In genomic region chrX:9420513-9420912, GRCh38 we compare ENCODE assay signal across 19 cellular contexts. TPM values are rescaled to one million over a fixed set of nuclear protein-coding genes. Genes with fewer than 3 reads are reported as not detected.
DNase-seq lines count a peak whose midpoint lies in the region; ATAC-seq and TF ChIP-seq lines count a peak whose summit lies in the region.
"Had no signal": no experiment of that assay in that cellular context is flagged by ENCODE, and none has a peak within 500 bp of the region (broad histone marks: within the 10 kb centered on the region; RNA-seq: fewer than 3 reads in every experiment).

No MANE protein-coding gene starts in this region.

- TF ChIP-seq POLR2A in IMR-90 (IDR thresholded peaks at IDR 0.05; ENCODE audit: low read depth, low read length) (no peak), GM18505 (IDR thresholded peaks at IDR 0.05; ENCODE audit: borderline replicate concordance, extremely low read depth, insufficient read depth, insufficient read length) (no peak)

- H2BK120ac ChIP-seq in IMR-90 (ENCODE audit: low read depth, low read length), result 0 out of 2 replicates have a peak overlapping the region, but pooled peaks have one; percentile 15

- H3K27ac ChIP-seq in DND-41 (ENCODE audit: low read length), result no peak overlapping the region
- no peak overlapping the region for H3K27ac ChIP-seq in IMR-90 (ENCODE audit: insufficient read depth, low read length)
- H3K27ac ChIP-seq: dorsolateral prefrontal cortex, esophagus muscularis mucosa, GM23248, parathyroid adenoma, RWPE1 had no signal

- peak overlapping the region; percentile 40; the same call in 1 of the 2 replicates for H3K14ac ChIP-seq in IMR-90 (replicated peaks; ENCODE audit: low read depth, low read length)

- H4K5ac ChIP-seq in IMR-90 (ENCODE audit: low read depth, low read length), result no peak overlapping the region

- dilution Hi-C loops in IMR-90 (cut with HindIII; ENCODE audit: low sequenced_read_pairs, unreplicated experiment), result no loop called here

- H4K20me1 ChIP-seq in DND-41 (ENCODE audit: insufficient read depth, low read length) (no peaks in the 10 kb centered on the region), IMR-90 (ENCODE audit: insufficient read depth, low read length) (no peaks in the 10 kb centered on the region)

- H2BK20ac ChIP-seq in IMR-90 (ENCODE audit: low read depth, low read length), result no peak overlapping the region

- H3K18ac ChIP-seq in IMR-90 (ENCODE audit: low read depth, low read length), result no peak overlapping the region

- no peak overlapping the region for H2BK5ac ChIP-seq in IMR-90 (ENCODE audit: low read depth, low read length, poor library complexity, severe bottlenecking)

- H3K4me1 ChIP-seq in DND-41 (ENCODE audit: insufficient read depth, low read length) (peaks cover 13% of the 10 kb centered on the region; the same call in 1 of the 2 replicates), IMR-90 (ENCODE audit: control insufficient read depth, insufficient read depth, low read length) (peaks cover 2% of the 10 kb centered on the region; the same call in 1 of the 2 replicates), BE2C (no peaks in the 10 kb centered on the region)
- H3K4me1 ChIP-seq: parathyroid adenoma had no signal

- 0 out of 2 replicates have a peak overlapping the region, but pooled peaks have one; percentile 21 for H4K91ac ChIP-seq in IMR-90 (ENCODE audit: insufficient read depth, low read depth, low read length)

- intact Hi-C loops in IMR-90 (cut with micrococcal nuclease), result no loop called here

- H2AFZ ChIP-seq in DND-41 (ENCODE audit: low read depth, low read length) (no peak overlapping the region), IMR-90 (replicated peaks; ENCODE audit: low read length, poor library complexity) (no peak overlapping the region)
- H2AFZ ChIP-seq: GM23248, parathyroid adenoma had no signal

- no peak overlapping the region for H2AK9ac ChIP-seq in IMR-90 (replicated peaks; ENCODE audit: low read depth, low read length, poor library complexity)

- BruUV-seq in IMR-90 (replicated peaks; lab: Mats Ljungman, UMichigan), result no TSS peak

- no peak overlapping the region; a peak in 1 of 4 replicates for H4K8ac ChIP-seq in IMR-90 (ENCODE audit: low read depth in 2 of 2, low read length in 2 of 2)

- TF ChIP-seq RAD21 in IMR-90 (IDR thresholded peaks at IDR 0.05; ENCODE audit: low read length), result no peak

- CTCF ChIA-PET in IMR-90 (lab: Yijun Ruan, JAX), result no interaction called here

- in situ Hi-C loops in IMR-90 (cut with MboI; ENCODE audit: low sequenced_read_pairs), result no loop called here

- no peak overlapping the region for H3K4me2 ChIP-seq in DND-41 (ENCODE audit: insufficient read depth, low read length)
- H3K4me2 ChIP-seq in IMR-90 (ENCODE audit: low read depth, low read length), result no peak overlapping the region

- H3K79me1 ChIP-seq in IMR-90 (ENCODE audit: low read depth in 1 of 2, low read length in 2 of 2), result no peaks in the 10 kb centered on the region

- POLR2A ChIA-PET in IMR-90 (lab: Charles Lee; ENCODE audit: unreplicated experiment), result no interaction called here

- TF ChIP-seq CTCF in DND-41 (IDR thresholded peaks at IDR 0.05; ENCODE audit: borderline replicate concordance, extremely low read depth, low read length, poor library complexity, severe bottlenecking) (no peak), IMR-90 (conservative IDR thresholded peaks at IDR 0.05; ENCODE audit: low read depth, low read length) (no peak), fibroblast of pulmonary artery (IDR thresholded peaks at IDR 0.05; ENCODE audit: low read length, missing control alignments) (no peak), BE2C (IDR thresholded peaks at IDR 0.05; ENCODE audit: low read depth, low read length) (no peak)

- H3K4me3 ChIP-seq in DND-41 (ENCODE audit: low read depth in 1 of 2, low read length in 2 of 2) (no peak overlapping the region), IMR-90 (ENCODE audit: insufficient read depth, low read depth, low read length) (no peak overlapping the region), fibroblast of pulmonary artery (replicated peaks; ENCODE audit: low read depth, low read length) (no peak overlapping the region), BE2C (ENCODE audit: low read depth, low read length) (no peak overlapping the region)
- H3K4me3 ChIP-seq: dorsolateral prefrontal cortex, esophagus muscularis mucosa, GM23248 had no signal

- no peak overlapping the region for H3K23ac ChIP-seq in IMR-90 (ENCODE audit: low read depth, low read length)

- H3K4ac ChIP-seq in IMR-90 (ENCODE audit: low read depth, low read length), result no peak overlapping the region

- no peaks in the 10 kb centered on the region for H3K27me3 ChIP-seq in DND-41 (ENCODE audit: insufficient read depth, low read length, poor library complexity)
- H3K27me3 ChIP-seq in IMR-90 (ENCODE audit: control insufficient read depth, insufficient read depth, low read length), result no peaks in the 10 kb centered on the region
- no peaks in the 10 kb centered on the region for H3K27me3 ChIP-seq in BE2C
- H3K27me3 ChIP-seq: esophagus muscularis mucosa had no signal

- ATAC-seq in DND-41 (ENCODE audit: insufficient read depth, low read depth) (peak; percentile 82), IMR-90 (ENCODE audit: low read depth) (no peak), GM18505 (IDR thresholded peaks at IDR 0.05; ENCODE audit: unreplicated experiment) (no peak)

- no peak overlapping the region for H2BK15ac ChIP-seq in IMR-90 (ENCODE audit: low read depth, low read length)

- H3K9ac ChIP-seq in DND-41 (ENCODE audit: low read depth, low read length) (no peak overlapping the region), IMR-90 (ENCODE audit: low read depth, low read length) (no peak overlapping the region)
- H3K9ac ChIP-seq: GM23248, parathyroid adenoma had no signal

- 60% methylated on average over 1 of the region's 6 CpGs; no CpG with 5 or more reads in 1 of the 2 experiments for WGBS in IMR-90 (ENCODE audit: extremely low coverage in 2 of 2, insufficient read length in 1 of 2), 2 experiments

- no peaks in the 10 kb centered on the region; the same call in 1 of the 2 replicates for H3K9me1 ChIP-seq in IMR-90 (ENCODE audit: insufficient read depth, low read length)

- H3K9me3 ChIP-seq in DND-41 (ENCODE audit: insufficient read depth, low read length, severe bottlenecking) (no peaks in the 10 kb centered on the region), IMR-90 (ENCODE audit: control insufficient read depth, insufficient read depth, low read length) (peaks cover 2% of the 10 kb centered on the region; the same call in 1 of the 2 replicates), BE2C (no peaks in the 10 kb centered on the region)
- H3K9me3 ChIP-seq: esophagus muscularis mucosa had no signal

- H2AK5ac ChIP-seq in IMR-90 (ENCODE audit: low read depth, low read length), result no peak overlapping the region

- no peaks in the 10 kb centered on the region for H3K79me2 ChIP-seq in DND-41 (ENCODE audit: insufficient read depth, low read length)
- H3K79me2 ChIP-seq: parathyroid adenoma had no signal

- no peaks in the 10 kb centered on the region for H3K36me3 ChIP-seq in DND-41 (ENCODE audit: insufficient read depth, low read length)
- H3K36me3 ChIP-seq in IMR-90 (ENCODE audit: control insufficient read depth, insufficient read depth, low read length), result no peaks in the 10 kb centered on the region
- H3K36me3 ChIP-seq in BE2C, result no peaks in the 10 kb centered on the region
- H3K36me3 ChIP-seq: esophagus muscularis mucosa had no signal

- DNase-seq in DND-41, result peak; percentile 58
- peak; percentile 15 for DNase-seq in IMR-90
- DNase-seq in NCI-H748 (lab: John Stamatoyannopoulos, UW; ENCODE audit: unreplicated experiment), result peak; percentile 78
- DNase-seq in fibroblast of pulmonary artery (ENCODE audit: low read depth), result peak; percentile 8
- no peak for DNase-seq in activated T-cell treated with anti-CD3 and anti-CD28 coated beads for 4 hours
- no peak for DNase-seq in BE2C
- DNase-seq: activated CD4-positive, alpha-beta T cell treated with anti-CD3 and anti-CD28 coated beads, Interleukin-2, amount 10 ng/mL, durations not matched to agents 24 days and 14 days; activated T-cell treated with anti-CD3 and anti-CD28 coated beads, Interleukin-2, amount 50 U/mL, for 48 hours; dorsolateral prefrontal cortex; glutamatergic neuron; GM23248; Kasumi-1; NCI-H2107; NCI-H774; stimulated activated CD4-positive, alpha-beta T cell treated with anti-CD3 and anti-CD28 coated beads, Interleukin-2, amount 100 ng/mL, for 48 hours had no signal

- no peak overlapping the region for H3K56ac ChIP-seq in IMR-90 (ENCODE audit: extremely low read depth, insufficient read depth, low read length)

TF ChIP-seq in IMR-90, 13 proteins besides CTCF, POLR2A, EP300 and RAD21:
- TF ChIP-seq MXI1 (IDR thresholded peaks at IDR 0.05; ENCODE audit: borderline replicate concordance, low read depth, low read length), result no peak
- no peak for TF ChIP-seq RFX5 (IDR thresholded peaks at IDR 0.05; ENCODE audit: low read depth, low read length)
- TF ChIP-seq MAFK (IDR thresholded peaks at IDR 0.05; ENCODE audit: low read depth, low read length), result no peak

RNA-seq across cellular contexts. Expression of gene TBL1X, which starts 44.3 kb away (rescaled TPM):
- total RNA-seq in IMR-90 (2012; rRNA removed), result 20.8 and 21.1 TPM in 2 replicates
- 11.5 and 16.2 TPM in 2 replicates for polyA plus RNA-seq in IMR-90 (2012; rRNA removed)
- polyA plus RNA-seq in IMR-90 (2012; cell fraction: cytosol; rRNA removed), result 11.7 and 12.3 TPM in 2 replicates
- polyA plus RNA-seq in IMR-90 (2012; cell fraction: nucleus; rRNA removed; ENCODE audit: low replicate concordance), result 18.6 and 30.7 TPM in 2 replicates
- 14.1 TPM for polyA plus RNA-seq in BE2C (2012; ENCODE audit: insufficient read depth, insufficient read length, low read depth)

Comparison
In these comparisons a context has a peak if more than half of its experiments do, and no peak if none do; other contexts are left out.
1. DNase-seq: peak in DND-41 (single experiment), IMR-90 (single experiment), NCI-H748 (single experiment) and fibroblast of pulmonary artery (single experiment); none in activated T-cell treated with anti-CD3 and anti-CD28 coated beads for 4 hours (single experiment) and BE2C (single experiment).